ENCODE assay signal across 11 cellular contexts in the genomic region with DNA sequence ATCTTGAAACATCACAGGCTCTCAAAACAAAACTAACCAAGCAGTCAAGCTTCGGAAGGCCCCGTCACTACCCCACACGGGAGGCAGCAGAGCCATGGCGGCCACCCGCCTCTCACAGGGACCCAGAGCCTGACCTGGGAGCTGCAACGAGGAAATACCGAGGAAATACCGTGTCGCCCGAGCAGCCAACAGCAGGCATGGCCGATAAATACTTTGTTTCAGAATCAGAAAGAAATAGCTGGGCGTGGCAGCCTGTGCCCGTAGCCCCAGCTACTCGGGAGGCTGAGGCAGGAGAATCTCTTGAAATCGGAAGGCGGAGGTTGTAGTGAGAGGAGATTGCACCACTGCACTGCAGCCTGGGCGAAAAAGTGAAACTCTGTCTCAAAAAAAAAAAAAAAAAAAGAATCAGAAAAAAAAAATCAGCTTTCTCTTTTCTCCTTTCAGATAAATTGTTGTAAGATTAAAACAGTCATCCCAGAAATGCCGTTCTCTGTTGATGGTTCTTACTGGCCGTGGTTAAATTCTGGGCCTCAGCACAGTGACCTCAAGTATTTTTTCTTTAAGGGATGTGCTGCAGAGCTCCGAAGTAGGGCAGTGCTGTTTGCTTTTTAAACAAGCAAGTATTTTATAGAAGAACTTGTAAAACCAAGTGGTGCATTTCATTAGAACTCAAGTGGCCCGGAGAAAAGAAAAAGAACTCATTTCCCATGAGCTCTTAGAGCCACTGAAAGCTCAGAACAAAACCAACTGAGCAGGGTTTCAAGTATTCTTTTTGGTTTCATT. TPM values are rescaled to one million over a fixed set of nuclear protein-coding genes. Genes with fewer than 3 reads are reported as not detected.
DNase-seq lines count a peak whose midpoint lies in the region; ATAC-seq and TF ChIP-seq lines count a peak whose summit lies in the region.
"Had no signal": no experiment of that assay in that cellular context is flagged by ENCODE, and none has a peak within 500 bp of the region (broad histone marks: within the 10 kb centered on the region; RNA-seq: fewer than 3 reads in every experiment).

No MANE protein-coding gene starts in this region.

- peaks cover 11% of the 10 kb centered on the region for H3K36me3 Mint-ChIP-seq in activated naive CD4-positive, alpha-beta T cell treated with anti-CD3 and anti-CD28 coated beads, Interleukin-2, amount 50 U/mL, for 24 hours

- H3K27me3 ChIP-seq in left lung, result no peaks in the 10 kb centered on the region
- no peaks in the 10 kb centered on the region for H3K27me3 ChIP-seq in upper lobe of left lung
- H3K27me3 ChIP-seq: SJCRH30 had no signal

- H3K4me3 ChIP-seq in left lung (peak overlapping the region in 1 of 2 donors; percentile 3), upper lobe of left lung (peak overlapping the region in 3 of 4 donors; percentile 23 to 37 (median 30))
- H3K4me3 ChIP-seq: coronary artery, SJCRH30 had no signal

- no peaks in the 10 kb centered on the region for H3K27me3 Mint-ChIP-seq in activated naive CD4-positive, alpha-beta T cell treated with anti-CD3 and anti-CD28 coated beads, Interleukin-2, amount 50 U/mL, for 24 hours
- H3K27me3 Mint-ChIP-seq: naive B cell had no signal

- H3K4me1 ChIP-seq in left lung, result peaks cover 0 to 4% of the 10 kb centered on the region in 2 donors
- H3K4me1 ChIP-seq in upper lobe of left lung, result peaks cover 3 to 19% (median 6%) of the 10 kb centered on the region in 4 donors
- H3K4me1 ChIP-seq: SJCRH30 had no signal

- H3K27ac ChIP-seq in left lung, result peak overlapping the region; percentile 67 to 80
- H3K27ac ChIP-seq in upper lobe of left lung, result peak overlapping the region; percentile 73 to 83 (median 78)
- H3K27ac ChIP-seq: coronary artery, SJCRH30 had no signal

- no peak for TF ChIP-seq CTCF in left lung (IDR thresholded peaks at IDR 0.05)
- no peak for TF ChIP-seq CTCF in upper lobe of left lung (IDR thresholded peaks at IDR 0.05)

- H3K4me1 Mint-ChIP-seq in activated naive CD4-positive, alpha-beta T cell treated with anti-CD3 and anti-CD28 coated beads, Interleukin-2, amount 50 U/mL, for 24 hours, result peaks cover 58% of the 10 kb centered on the region

- DNase-seq in activated naive CD4-positive, alpha-beta T cell treated with Interleukin-2 at 50 U/mL for 16 hours, result peak; percentile 37
- DNase-seq in activated naive CD4-positive, alpha-beta T cell (lab: John Stamatoyannopoulos, UW), result no peak
- DNase-seq in left lung, result peak in 1 of 2 donors; percentile 59
- DNase-seq in upper lobe of left lung, result no peak
- no peak for DNase-seq in NCI-H526 (lab: John Stamatoyannopoulos, UW)
- no peak for DNase-seq in NOMO-1 treated with dmso at 0.1 percent for 144 hours (lab: John Stamatoyannopoulos, UW; ENCODE audit: unreplicated experiment)
- DNase-seq: naive B cell, SJCRH30 had no signal

- no peaks in the 10 kb centered on the region for H3K9me3 Mint-ChIP-seq in activated naive CD4-positive, alpha-beta T cell treated with anti-CD3 and anti-CD28 coated beads, Interleukin-2, amount 50 U/mL, for 24 hours

- WGBS in upper lobe of left lung, 2 donors, result 56 to 71% methylated on average over 21 of the region's 21 CpGs

- H3K9me3 ChIP-seq in left lung (peaks cover 0 to 8% of the 10 kb centered on the region in 2 donors), upper lobe of left lung (no peaks in the 10 kb centered on the region)

- ATAC-seq in left lung (peak; percentile 61), upper lobe of left lung (ENCODE audit: low FRiP score in 2 of 2) (peak in 1 of 2 donors; percentile 10), GM19328 (IDR thresholded peaks at IDR 0.05; ENCODE audit: unreplicated experiment) (no peak)

- peak overlapping the region; percentile 88 for H3K27ac Mint-ChIP-seq in activated naive CD4-positive, alpha-beta T cell treated with anti-CD3 and anti-CD28 coated beads, Interleukin-2, amount 50 U/mL, for 24 hours

- TF ChIP-seq EP300 in upper lobe of left lung (IDR thresholded peaks at IDR 0.05), result no peak

- no peak for TF ChIP-seq POLR2A in upper lobe of left lung (IDR thresholded peaks at IDR 0.05)

- peak overlapping the region; percentile 85 for H3K4me3 Mint-ChIP-seq in activated naive CD4-positive, alpha-beta T cell treated with anti-CD3 and anti-CD28 coated beads, Interleukin-2, amount 50 U/mL, for 24 hours

- H3K36me3 ChIP-seq in left lung (peaks cover 0 to 26% of the 10 kb centered on the region in 2 donors), upper lobe of left lung (peaks cover 0 to 9% (median 1%) of the 10 kb centered on the region in 4 donors)

- intact Hi-C loops in left lung (cut with DNase I), result no loop called here

RNA-seq across cellular contexts. Expression of gene LMF1, which starts 6.7 kb away (rescaled TPM):
- total RNA-seq in left lung, result 10 to 100 TPM; 15.5 to 21.7 TPM
- 100 to 1,000 TPM in 1 of 6 donors, 10 to 100 TPM in 5; 20.3 to 147 (median 28.2) TPM for total RNA-seq in upper lobe of left lung

RNA-seq across cellular contexts. Expression of gene SOX8, which starts 17.5 kb away (rescaled TPM):
- total RNA-seq in left lung (under 1 TPM; 0.26 to 0.50 TPM), upper lobe of left lung (1 to 10 TPM in 2 of 6 donors, under 1 TPM in 4; 0.14 to 1.1 (median 0.57) TPM)
